Comparison of ENCODE assay signal across 8 cellular contexts in the genomic region with DNA sequence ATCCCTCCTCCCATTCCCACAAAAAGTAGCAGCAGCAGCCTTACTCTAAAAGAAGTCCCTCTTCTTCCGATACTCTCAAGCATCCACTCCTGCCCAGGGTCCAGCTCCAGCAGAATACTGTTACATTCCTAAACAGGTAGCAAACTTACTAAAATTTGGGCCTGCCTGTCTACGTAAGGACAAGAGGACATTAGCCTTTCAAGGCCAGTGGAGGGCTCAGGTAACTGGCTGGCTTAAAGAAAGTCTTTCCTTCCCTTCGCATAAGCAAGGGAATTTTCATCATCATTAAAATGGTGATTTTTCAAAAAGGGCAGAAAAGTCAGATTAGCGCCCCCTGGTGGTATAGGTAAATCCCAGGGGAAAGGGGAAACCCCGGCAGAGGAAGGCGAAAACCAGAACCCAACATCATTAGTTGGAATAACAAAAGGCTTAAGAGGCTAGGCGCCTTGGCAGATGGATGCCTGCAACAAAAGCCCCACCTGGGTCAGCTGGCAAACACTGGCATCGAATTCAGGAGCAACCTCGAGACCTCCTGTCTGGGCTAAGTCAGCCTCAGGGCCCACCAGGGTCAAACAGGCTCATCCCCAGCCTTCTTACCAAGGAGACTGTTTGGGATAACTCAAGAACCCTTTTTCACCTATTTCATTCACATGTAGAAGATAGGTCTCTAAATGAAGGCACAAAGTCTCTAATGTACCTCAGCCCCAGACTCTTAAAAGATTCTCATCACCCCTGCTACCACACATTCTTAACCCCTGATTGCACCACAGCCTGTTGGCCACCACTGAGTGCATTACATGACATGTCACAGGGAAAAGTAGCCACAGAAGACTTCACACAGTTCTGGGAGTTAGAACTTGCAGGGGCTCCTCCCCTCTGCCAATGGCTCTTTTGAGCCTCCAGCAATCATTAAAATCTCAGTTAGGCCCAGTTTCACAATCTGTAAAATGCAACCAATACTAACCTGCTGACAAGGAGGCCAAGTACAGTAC. TPM values are rescaled to one million over a fixed set of nuclear protein-coding genes. Genes with fewer than 3 reads are reported as not detected.
DNase-seq lines count a peak whose midpoint lies in the region; ATAC-seq and TF ChIP-seq lines count a peak whose summit lies in the region.

No MANE protein-coding gene starts in this region.

- H3K36me3 ChIP-seq in WERI-Rb-1 (peaks cover 41% of the 10 kb centered on the region), mucosa of descending colon (ENCODE audit: low read depth) (no peaks in the 10 kb centered on the region), tibial nerve (peaks cover 0 to 68% (median 13%) of the 10 kb centered on the region in 3 donors)

- TF ChIP-seq CTCF in WERI-Rb-1 (IDR thresholded peaks at IDR 0.05; ENCODE audit: low read depth, low read length), result peak; percentile 53; the same call in 1 of the 2 replicates
- peak; percentile 61 for TF ChIP-seq CTCF in mucosa of descending colon (IDR thresholded peaks at IDR 0.05)
- peak; percentile 63 to 78 (median 70) for TF ChIP-seq CTCF in tibial nerve (IDR thresholded peaks at IDR 0.05)

- H3K27ac ChIP-seq in WERI-Rb-1, result peak overlapping the region; percentile 70; the same call in 1 of the 2 replicates
- no peak overlapping the region for H3K27ac ChIP-seq in tibial nerve

- peaks cover 3% of the 10 kb centered on the region for H3K4me1 ChIP-seq in mucosa of descending colon (ENCODE audit: low read depth)
- peaks cover 0 to 26% (median 0%) of the 10 kb centered on the region in 4 donors for H3K4me1 ChIP-seq in tibial nerve

- WGBS in tibial nerve, 2 donors, result 48 to 53% methylated on average over 9 of the region's 9 CpGs

- TF ChIP-seq POLR2A in tibial nerve (IDR thresholded peaks at IDR 0.05), result no peak

- TF ChIP-seq EP300 in tibial nerve (IDR thresholded peaks at IDR 0.05), result no peak

- H3K4me3 ChIP-seq in WERI-Rb-1 (ENCODE audit: low read depth, low read length), result no peak overlapping the region
- H3K4me3 ChIP-seq in mucosa of descending colon, result no peak overlapping the region
- no peak overlapping the region for H3K4me3 ChIP-seq in tibial nerve

- intact Hi-C loops in mucosa of descending colon (cut with DNase I, micrococcal nuclease), result no loop called here

- ATAC-seq in mucosa of descending colon (peak; percentile 66), HG02642 (IDR thresholded peaks at IDR 0.05; ENCODE audit: poor library complexity, unreplicated experiment) (no peak)

- DNase-seq in activated gamma-delta T cell treated with Interleukin-2 at 50 U/mL for 16 hours, result peak; percentile 36
- DNase-seq in activated gamma-delta T cell (lab: John Stamatoyannopoulos, UW), result no peak
- peak; percentile 28 for DNase-seq in NCI-H187 treated with DMSO at 0.1 percent for 48 hours (lab: John Stamatoyannopoulos, UW)
- DNase-seq in WERI-Rb-1, result peak; percentile 53
- DNase-seq in cerebellar cortex (ENCODE audit: low spot score), result peak; percentile 33
- DNase-seq in mucosa of descending colon, result peak in 1 of 3 donors; percentile 71
- peak in 1 of 2 donors; percentile 26 for DNase-seq in tibial nerve (ENCODE audit: low spot score in 2 of 2)

- no peaks in the 10 kb centered on the region for H3K9me3 ChIP-seq in WERI-Rb-1 (ENCODE audit: severe bottlenecking)
- no peaks in the 10 kb centered on the region for H3K9me3 ChIP-seq in mucosa of descending colon
- no peaks in the 10 kb centered on the region for H3K9me3 ChIP-seq in tibial nerve

- H3K27me3 ChIP-seq in WERI-Rb-1 (ENCODE audit: insufficient read depth, low read depth, severe bottlenecking) (no peaks in the 10 kb centered on the region), tibial nerve (no peaks in the 10 kb centered on the region)

RNA-seq across cellular contexts. Expression of a gene that starts 36.7 kb away (rescaled TPM):
- total RNA-seq in mucosa of descending colon (10 to 100 TPM; 35.6 to 42.1 (median 36.4) TPM), tibial nerve (10 to 100 TPM; 60.1 to 82.2 (median 66.5) TPM)
